Comparison of ENCODE assay signal across 13 cellular contexts in genomic region chr5:91390268-91390667, GRCh38. TPM values are rescaled to one million over a fixed set of nuclear protein-coding genes. Genes with fewer than 3 reads are reported as not detected.
A peak's percentile ranks its signal among the peaks of the same experiment; 100 is the strongest.
DNase-seq lines count a peak whose midpoint lies in the region; ATAC-seq and TF ChIP-seq lines count a peak whose summit lies in the region.
"Had no signal": no experiment of that assay in that cellular context is flagged by ENCODE, and none has a peak within 500 bp of the region (broad histone marks: within the 10 kb centered on the region; RNA-seq: fewer than 3 reads in every experiment).

No MANE protein-coding gene starts in this region.

- no peak overlapping the region for H3K4me3 Mint-ChIP-seq in activated naive CD4-positive, alpha-beta T cell treated with anti-CD3 and anti-CD28 coated beads, Interleukin-2, amount 10 ng/mL, durations not matched to agents 7 days and 5 days
- H3K4me3 Mint-ChIP-seq in activated naive CD4-positive, alpha-beta T cell treated with anti-CD3 and anti-CD28 coated beads for 36 hours = no peak overlapping the region
- H3K4me3 Mint-ChIP-seq in activated CD8-positive, alpha-beta T cell treated with anti-CD3 and anti-CD28 coated beads, Interleukin-2, amount 10 ng/mL, durations not matched to agents 7 days and 5 days = no peak overlapping the region
- H3K4me3 Mint-ChIP-seq in effector memory CD8-positive, alpha-beta T cell = peak overlapping the region in 1 of 2 donors; percentile 57

- H3K36me3 ChIP-seq in parathyroid adenoma (ENCODE audit: control insufficient read depth, insufficient read depth, low read length) = no peaks in the 10 kb centered on the region

- H3K9me3 ChIP-seq in parathyroid adenoma (ENCODE audit: control insufficient read depth, low read length) = no peaks in the 10 kb centered on the region

- no peaks in the 10 kb centered on the region for H3K79me2 ChIP-seq in parathyroid adenoma

- no peaks in the 10 kb centered on the region for H3K36me3 Mint-ChIP-seq in activated naive CD4-positive, alpha-beta T cell treated with anti-CD3 and anti-CD28 coated beads, Interleukin-2, amount 10 ng/mL, durations not matched to agents 7 days and 5 days
- H3K36me3 Mint-ChIP-seq in activated naive CD4-positive, alpha-beta T cell treated with anti-CD3 and anti-CD28 coated beads for 36 hours (ENCODE audit: low read depth) = no peaks in the 10 kb centered on the region
- H3K36me3 Mint-ChIP-seq in activated CD8-positive, alpha-beta T cell treated with anti-CD3 and anti-CD28 coated beads, Interleukin-2, amount 10 ng/mL, durations not matched to agents 7 days and 5 days (ENCODE audit: low read depth) = peaks cover 6% of the 10 kb centered on the region
- peaks cover 6% of the 10 kb centered on the region for H3K36me3 Mint-ChIP-seq in effector memory CD8-positive, alpha-beta T cell (ENCODE audit: insufficient read depth)

- ATAC-seq in activated CD8-positive, alpha-beta T cell treated with anti-CD3 and anti-CD28 coated beads, Interleukin-2, amount 10 ng/mL, durations not matched to agents 7 days and 5 days = peak; percentile 71
- peak; percentile 91 for ATAC-seq in effector memory CD8-positive, alpha-beta T cell (replicated peaks)

- H3K4me1 Mint-ChIP-seq in activated naive CD4-positive, alpha-beta T cell treated with anti-CD3 and anti-CD28 coated beads, Interleukin-2, amount 10 ng/mL, durations not matched to agents 7 days and 5 days = peaks cover 13% of the 10 kb centered on the region
- peaks cover 4% of the 10 kb centered on the region for H3K4me1 Mint-ChIP-seq in activated naive CD4-positive, alpha-beta T cell treated with anti-CD3 and anti-CD28 coated beads for 36 hours (ENCODE audit: low read depth)
- peaks cover 10% of the 10 kb centered on the region for H3K4me1 Mint-ChIP-seq in activated CD8-positive, alpha-beta T cell treated with anti-CD3 and anti-CD28 coated beads, Interleukin-2, amount 10 ng/mL, durations not matched to agents 7 days and 5 days (ENCODE audit: low read depth)
- H3K4me1 Mint-ChIP-seq in effector memory CD8-positive, alpha-beta T cell (ENCODE audit: low read depth in 2 of 2) = peaks cover 9 to 10% of the 10 kb centered on the region in 2 donors

- H3K27me3 Mint-ChIP-seq in activated naive CD4-positive, alpha-beta T cell treated with anti-CD3 and anti-CD28 coated beads, Interleukin-2, amount 10 ng/mL, durations not matched to agents 7 days and 5 days = no peaks in the 10 kb centered on the region
- H3K27me3 Mint-ChIP-seq in activated naive CD4-positive, alpha-beta T cell treated with anti-CD3 and anti-CD28 coated beads for 36 hours (ENCODE audit: low read depth) = no peaks in the 10 kb centered on the region
- H3K27me3 Mint-ChIP-seq in activated CD8-positive, alpha-beta T cell treated with anti-CD3 and anti-CD28 coated beads, Interleukin-2, amount 10 ng/mL, durations not matched to agents 7 days and 5 days (ENCODE audit: low read depth) = peaks cover 2% of the 10 kb centered on the region
- no peaks in the 10 kb centered on the region for H3K27me3 Mint-ChIP-seq in effector memory CD8-positive, alpha-beta T cell

- H3K4me2 ChIP-seq in parathyroid adenoma (ENCODE audit: low read length) = peak overlapping the region; percentile 29

- H3K9me3 Mint-ChIP-seq in activated naive CD4-positive, alpha-beta T cell treated with anti-CD3 and anti-CD28 coated beads, Interleukin-2, amount 10 ng/mL, durations not matched to agents 7 days and 5 days = no peaks in the 10 kb centered on the region
- H3K9me3 Mint-ChIP-seq in activated naive CD4-positive, alpha-beta T cell treated with anti-CD3 and anti-CD28 coated beads for 36 hours = no peaks in the 10 kb centered on the region
- no peaks in the 10 kb centered on the region for H3K9me3 Mint-ChIP-seq in activated CD8-positive, alpha-beta T cell treated with anti-CD3 and anti-CD28 coated beads, Interleukin-2, amount 10 ng/mL, durations not matched to agents 7 days and 5 days (ENCODE audit: insufficient read depth)
- H3K9me3 Mint-ChIP-seq in effector memory CD8-positive, alpha-beta T cell = no peaks in the 10 kb centered on the region

- CTCF ChIA-PET in activated naive CD4-positive, alpha-beta T cell treated with anti-CD3 and anti-CD28 coated beads, Interleukin-2, amount 10 ng/mL, durations not matched to agents 7 days and 5 days (lab: Charles Lee) = interaction anchor here (1.0 kb wide), 1 partner anchor 170 kb away, joined by 3 read pairs; no protein-coding TSS in a partner anchor
- CTCF ChIA-PET in activated naive CD4-positive, alpha-beta T cell treated with anti-CD3 and anti-CD28 coated beads for 36 hours (lab: Charles Lee) = interaction anchor here (0.7 to 8.5 kb wide), 3 partner anchors 15 to 171 kb away, joined by 3 to 184 read pairs (median 3); no protein-coding TSS in a partner anchor
- CTCF ChIA-PET in activated CD8-positive, alpha-beta T cell treated with anti-CD3 and anti-CD28 coated beads, Interleukin-2, amount 10 ng/mL, durations not matched to agents 7 days and 5 days (lab: Charles Lee) = interaction anchor here (0.6 to 1.8 kb wide), 3 partner anchors 30 to 170 kb away, joined by 3 to 8 read pairs (median 3); no protein-coding TSS in a partner anchor

- peak overlapping the region; percentile 68 for H3K27ac ChIP-seq in parathyroid adenoma

- H3K4me1 ChIP-seq in parathyroid adenoma = peaks cover 17% of the 10 kb centered on the region

- TF ChIP-seq CTCF in parathyroid adenoma (IDR thresholded peaks at IDR 0.05) = no peak
- TF ChIP-seq CTCF in GM13976 (IDR thresholded peaks at IDR 0.05; ENCODE audit: borderline replicate concordance, control extremely low read depth, extremely low read depth, insufficient read depth, missing control alignments) = no peak

- no peak overlapping the region for H3K27ac Mint-ChIP-seq in activated naive CD4-positive, alpha-beta T cell treated with anti-CD3 and anti-CD28 coated beads, Interleukin-2, amount 10 ng/mL, durations not matched to agents 7 days and 5 days
- H3K27ac Mint-ChIP-seq in activated naive CD4-positive, alpha-beta T cell treated with anti-CD3 and anti-CD28 coated beads for 36 hours = no peak overlapping the region
- no peak overlapping the region for H3K27ac Mint-ChIP-seq in activated CD8-positive, alpha-beta T cell treated with anti-CD3 and anti-CD28 coated beads, Interleukin-2, amount 10 ng/mL, durations not matched to agents 7 days and 5 days
- peak overlapping the region; percentile 8 to 52 for H3K27ac Mint-ChIP-seq in effector memory CD8-positive, alpha-beta T cell

- intact Hi-C loops in activated naive CD4-positive, alpha-beta T cell treated with anti-CD3 and anti-CD28 coated beads for 36 hours (cut with micrococcal nuclease) = no loop called here

- H2AFZ ChIP-seq in parathyroid adenoma = no peak overlapping the region

- in situ Hi-C loops in GM13976 (cut with MboI; ENCODE audit: low sequenced_read_pairs, unreplicated experiment) = loop anchor here (10.0 to 25.0 kb wide), 3 partner anchors 285 to 528 kb away; no protein-coding TSS in a partner anchor

- POLR2A ChIA-PET in activated CD8-positive, alpha-beta T cell treated with anti-CD3 and anti-CD28 coated beads, Interleukin-2, amount 10 ng/mL, durations not matched to agents 7 days and 5 days (lab: Charles Lee) = interaction anchor here (1.2 kb wide), 1 partner anchor 9 kb away, joined by 4 read pairs; no protein-coding TSS in a partner anchor

- peak; percentile 23 for DNase-seq in activated naive CD4-positive, alpha-beta T cell treated with anti-CD3 and anti-CD28 coated beads, Interleukin-2, amount 10 ng/mL, durations not matched to agents 7 days and 5 days
- DNase-seq in activated naive CD4-positive, alpha-beta T cell treated with anti-CD3 and anti-CD28 coated beads for 36 hours = no peak
- no peak for DNase-seq in activated CD8-positive, alpha-beta T cell treated with anti-CD3 and anti-CD28 coated beads, Interleukin-2, amount 10 ng/mL, durations not matched to agents 7 days and 5 days
- DNase-seq in effector memory CD8-positive, alpha-beta T cell = no peak
- DNase-seq in GM13976 (ENCODE audit: low spot score) (no peak), pons (ENCODE audit: low spot score) (no peak), NCI-H2029 (lab: John Stamatoyannopoulos, UW) (no peak)
- DNase-seq: GF-D8, HCEC 1CT, NCI-H187, NCI-H526 treated with DMSO at 0.1 percent for 48 hours, Right ventricle myocardium superior had no signal

- no peak overlapping the region for H3K9ac ChIP-seq in parathyroid adenoma

- no peak overlapping the region for H3K4me3 ChIP-seq in parathyroid adenoma (ENCODE audit: low read depth, low read length)

- H3K27me3 ChIP-seq in parathyroid adenoma (ENCODE audit: control insufficient read depth, insufficient read depth, low read length) = no peaks in the 10 kb centered on the region

RNA-seq across cellular contexts. Expression of gene ARRDC3, which starts 7.2 kb away (rescaled TPM):
- total RNA-seq in activated naive CD4-positive, alpha-beta T cell treated with anti-CD3 and anti-CD28 coated beads for 36 hours = 10 to 100 TPM; 12.8 to 13.8 TPM
- 10 to 100 TPM; 36.5 to 37.1 TPM for total RNA-seq in activated CD8-positive, alpha-beta T cell treated with anti-CD3 and anti-CD28 coated beads, Interleukin-2, amount 10 ng/mL, durations not matched to agents 7 days and 5 days

Comparison
In these comparisons a context has a peak if more than half of its experiments do, and no peak if none do; other contexts are left out.
1. H3K27ac Mint-ChIP-seq: peak in effector memory CD8-positive, alpha-beta T cell (2 of 2); none in activated naive CD4-positive, alpha-beta T cell treated with anti-CD3 and anti-CD28 coated beads, Interleukin-2, amount 10 ng/mL, durations not matched to agents 7 days and 5 days (single experiment), activated naive CD4-positive, alpha-beta T cell treated with anti-CD3 and anti-CD28 coated beads for 36 hours (single experiment) and activated CD8-positive, alpha-beta T cell treated with anti-CD3 and anti-CD28 coated beads, Interleukin-2, amount 10 ng/mL, durations not matched to agents 7 days and 5 days (single experiment).